In the genomic region with DNA sequence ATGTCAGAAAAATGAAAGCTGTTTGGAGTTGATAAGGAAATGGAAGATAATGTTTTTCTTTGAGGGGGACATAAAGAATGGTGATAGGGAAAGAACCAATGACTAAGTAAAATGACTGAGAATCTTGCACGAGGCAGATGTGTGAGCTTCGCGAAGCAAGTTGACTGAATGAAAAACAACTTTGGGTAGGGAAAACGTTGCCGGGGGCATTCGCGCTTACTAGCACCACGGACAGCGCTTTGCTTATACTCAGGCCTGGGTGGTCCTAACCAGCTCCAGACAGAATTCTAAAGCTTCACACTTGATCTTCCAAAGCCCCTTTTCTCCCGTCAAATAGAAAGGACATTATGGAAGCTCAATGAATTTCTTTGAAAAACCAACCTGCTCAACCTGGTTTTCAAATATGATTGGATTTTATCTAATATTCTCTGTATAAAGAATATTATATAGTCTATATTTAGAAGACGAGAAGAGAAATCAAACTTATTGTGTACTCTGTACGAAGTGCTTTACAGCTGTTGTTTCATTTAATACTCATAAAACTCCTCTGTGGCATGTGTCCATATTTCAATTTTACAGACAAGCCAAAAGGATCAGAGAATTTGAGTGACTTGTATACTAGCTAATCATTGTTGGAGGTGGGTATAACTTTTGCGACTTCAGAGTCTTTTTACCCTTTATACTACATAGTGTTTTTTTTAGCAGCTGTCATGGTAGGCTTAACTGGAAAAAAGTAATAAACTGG, we compare ENCODE assay signal across 1 cellular context.
TF ChIP-seq lines count a peak whose summit lies in the region.

No MANE protein-coding gene starts in this region.

TF ChIP-seq in H1, 55 proteins besides CTCF, POLR2A, EP300 and RAD21:
- TF ChIP-seq SIN3A (conservative IDR thresholded peaks at IDR 0.05 in 1 of 2, IDR thresholded peaks at IDR 0.05 in 1 of 2; ENCODE audit: low read depth in 1 of 2, low read length in 2 of 2) = peak; percentile 87 to 92
- TF ChIP-seq SRF (IDR thresholded peaks at IDR 0.05; ENCODE audit: low read depth, low read length) = no peak
